17 cellular contexts compared by ENCODE assay signal in the genomic region with DNA sequence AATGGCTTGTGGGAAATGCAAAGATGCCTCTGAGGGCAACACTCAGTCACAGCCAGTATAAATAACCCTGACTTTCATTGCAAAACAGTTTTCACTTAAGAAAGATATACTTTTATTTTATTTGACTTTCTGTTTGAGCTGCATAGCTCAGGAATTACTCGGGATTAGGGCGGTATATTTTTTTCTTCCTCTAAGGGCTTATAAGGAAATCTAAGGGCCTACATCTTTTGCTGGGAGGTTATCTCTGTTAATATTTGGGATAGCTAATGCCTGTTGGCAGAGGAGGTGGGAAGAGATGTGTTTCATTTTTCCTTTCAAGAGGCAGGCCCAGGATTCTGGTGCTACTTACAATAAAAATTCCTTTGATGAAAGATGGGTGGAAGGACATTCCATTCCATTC. TPM values are rescaled to one million over a fixed set of nuclear protein-coding genes. Genes with fewer than 3 reads are reported as not detected.
DNase-seq lines count a peak whose midpoint lies in the region; TF ChIP-seq lines count a peak whose summit lies in the region.
"Had no signal": no experiment of that assay in that cellular context is flagged by ENCODE, and none has a peak within 500 bp of the region (broad histone marks: within the 10 kb centered on the region; RNA-seq: fewer than 3 reads in every experiment).

No MANE protein-coding gene starts in this region.

- no peaks in the 10 kb centered on the region for H3K79me2 ChIP-seq in osteoblast (ENCODE audit: insufficient read depth, low read length)

- H3K4me3 ChIP-seq in adipocyte (ENCODE audit: low read length) (no peak overlapping the region), epithelial cell of esophagus (ENCODE audit: low read length) (no peak overlapping the region), osteoblast (ENCODE audit: insufficient read depth, low read length) (no peak overlapping the region)
- H3K4me3 ChIP-seq: BLaER1 treated with 17β-estradiol and CSF1 and Interleukin-3, amounts not matched to agents 10 nM and 100 nM; GM12878 had no signal

- no peaks in the 10 kb centered on the region for H3K4me1 ChIP-seq in adipocyte (ENCODE audit: control insufficient read depth, insufficient read depth, low read length)
- H3K4me1 ChIP-seq in osteoblast (ENCODE audit: insufficient read depth, low read length), result no peaks in the 10 kb centered on the region

- DNase-seq in adipocyte (ENCODE audit: low read depth), result peak; percentile 28
- peak; percentile 4 for DNase-seq in epithelial cell of esophagus (ENCODE audit: low read depth)
- DNase-seq in osteoblast (ENCODE audit: insufficient read length, low spot score, missing footprints), result no peak
- DNase-seq in amniotic stem cell (lab: John Stamatoyannopoulos, UW), result no peak
- no peak for DNase-seq in NCI-H446 (lab: John Stamatoyannopoulos, UW)
- no peak for DNase-seq in activated T-cell treated with anti-CD3 and anti-CD28 coated beads, Interleukin-2, amount 50 U/mL, for 1 hour
- DNase-seq: Calu3; CD8-positive, alpha-beta T cell; DMS79 treated with DMSO at 0.1 percent for 48 hours; EL; GOT3; H7; HFFc6 had no signal

- no peaks in the 10 kb centered on the region for H4K20me1 ChIP-seq in osteoblast (ENCODE audit: insufficient read depth, low read length)

- H3K9ac ChIP-seq in adipocyte (ENCODE audit: low read length), result no peak overlapping the region
- H3K9ac ChIP-seq: BLaER1 treated with 17β-estradiol and CSF1 and Interleukin-3, amounts not matched to agents 10 nM and 100 nM had no signal

- H3K9me3 ChIP-seq in adipocyte (ENCODE audit: control insufficient read depth, low read length) (no peaks in the 10 kb centered on the region), osteoblast (ENCODE audit: low read depth, low read length) (no peaks in the 10 kb centered on the region)

- no peak overlapping the region for H3K4me2 ChIP-seq in osteoblast (ENCODE audit: insufficient read depth, low read length)
- H3K4me2 ChIP-seq: BLaER1 treated with 17β-estradiol and CSF1 and Interleukin-3, amounts not matched to agents 10 nM and 100 nM had no signal

- H3K27me3 ChIP-seq in adipocyte (replicated peaks; ENCODE audit: control insufficient read depth, insufficient read depth, low read length), result peaks cover 13% of the 10 kb centered on the region
- peaks cover 13% of the 10 kb centered on the region for H3K27me3 ChIP-seq in osteoblast (ENCODE audit: insufficient read depth, low read length)

- peak overlapping the region; percentile 20 for H2AFZ ChIP-seq in osteoblast (ENCODE audit: low read length)

- H3K36me3 ChIP-seq in adipocyte (ENCODE audit: control insufficient read depth, insufficient read depth, low read length, severe bottlenecking) (no peaks in the 10 kb centered on the region), osteoblast (ENCODE audit: insufficient read depth, low read length) (no peaks in the 10 kb centered on the region)
- H3K36me3 ChIP-seq: BLaER1 treated with 17β-estradiol and CSF1 and Interleukin-3, amounts not matched to agents 10 nM and 100 nM had no signal

- H3K27ac ChIP-seq in osteoblast (ENCODE audit: low read depth, low read length), result no peak overlapping the region
- H3K27ac ChIP-seq: BLaER1 treated with 17β-estradiol and CSF1 and Interleukin-3, amounts not matched to agents 10 nM and 100 nM had no signal

- TF ChIP-seq CTCF in epithelial cell of esophagus (IDR thresholded peaks at IDR 0.05; ENCODE audit: insufficient read depth, low read depth, low read length, missing control alignments) (no peak), osteoblast (IDR thresholded peaks at IDR 0.05; ENCODE audit: extremely low read depth, low read depth, low read length) (no peak)

RNA-seq across cellular contexts. Expression of gene EGFL6, which starts 28.8 kb away (rescaled TPM):
- total RNA-seq in osteoblast, result under 0.01 and 0.29 TPM in 2 replicates
- total RNA-seq: A172; B cell; Calu3; CD8-positive, alpha-beta T cell; GM12878; HFFc6 had no signal

Comparison
In these comparisons a context has a peak if more than half of its experiments do, and no peak if none do; other contexts are left out.
1. DNase-seq: peak in adipocyte (single experiment) and epithelial cell of esophagus (single experiment); none in osteoblast (single experiment), amniotic stem cell (single experiment), NCI-H446 (0 of 2) and activated T-cell treated with anti-CD3 and anti-CD28 coated beads, Interleukin-2, amount 50 U/mL, for 1 hour (single experiment).